In genomic region chr2:95728878-95729511, GRCh38 we compare ENCODE assay signal across 8 cellular contexts.
DNase-seq lines count a peak whose midpoint lies in the region; ATAC-seq and TF ChIP-seq lines count a peak whose summit lies in the region.

No MANE protein-coding gene starts in this region.

- no peaks in the 10 kb centered on the region for H3K36me3 Mint-ChIP-seq in activated CD4-positive, alpha-beta T cell treated with anti-CD3 and anti-CD28 coated beads, Interleukin-2, amount 10 ng/mL, durations not matched to agents 24 days and 14 days (ENCODE audit: low read depth)

- no peak for ATAC-seq in GM19467 (IDR thresholded peaks at IDR 0.05; ENCODE audit: unreplicated experiment)
- no peak for ATAC-seq in HG03342 (IDR thresholded peaks at IDR 0.05; ENCODE audit: unreplicated experiment)

- CTCF ChIA-PET in HEK293T (lab: Yijun Ruan, JAX) = interaction anchor here (0.7 kb wide), 1 partner anchor 11 kb away, joined by 3 read pairs; no protein-coding TSS in a partner anchor

- no peak overlapping the region for H3K27ac Mint-ChIP-seq in activated CD4-positive, alpha-beta T cell treated with anti-CD3 and anti-CD28 coated beads, Interleukin-2, amount 10 ng/mL, durations not matched to agents 24 days and 14 days

- H3K4me3 ChIP-seq in fibroblast of the aortic adventitia (ENCODE audit: low read depth, low read length) = no peak overlapping the region

- H3K4me3 Mint-ChIP-seq in activated CD4-positive, alpha-beta T cell treated with anti-CD3 and anti-CD28 coated beads, Interleukin-2, amount 10 ng/mL, durations not matched to agents 24 days and 14 days = no peak overlapping the region

- peaks cover 1% of the 10 kb centered on the region for H3K4me1 Mint-ChIP-seq in activated CD4-positive, alpha-beta T cell treated with anti-CD3 and anti-CD28 coated beads, Interleukin-2, amount 10 ng/mL, durations not matched to agents 24 days and 14 days

- intact Hi-C loops in activated CD4-positive, alpha-beta T cell treated with anti-CD3 and anti-CD28 coated beads, Interleukin-2, amount 10 ng/mL, durations not matched to agents 24 days and 14 days (cut with micrococcal nuclease) = loop anchor here (2.0 to 5.0 kb wide), 2 partner anchors 327 to 340 kb away; partner anchors contain the start of gene FAHD2A

- H3K27me3 Mint-ChIP-seq in activated CD4-positive, alpha-beta T cell treated with anti-CD3 and anti-CD28 coated beads, Interleukin-2, amount 10 ng/mL, durations not matched to agents 24 days and 14 days = peaks cover 10% of the 10 kb centered on the region

- TF ChIP-seq CTCF in fibroblast of the aortic adventitia (IDR thresholded peaks at IDR 0.05; ENCODE audit: insufficient read depth, low read length) = peak; percentile 67

- peak; percentile 46 for DNase-seq in DMS 273 treated with DMSO at 0.1 percent for 48 hours (lab: John Stamatoyannopoulos, UW)
- peak; percentile 63 for DNase-seq in HEK293T (ENCODE audit: extremely low spot score)
- DNase-seq in NCI-H2227 treated with DMSO at 0.1 percent for 48 hours (lab: John Stamatoyannopoulos, UW) = peak; percentile 69
- DNase-seq in activated CD4-positive, alpha-beta T cell treated with anti-CD3 and anti-CD28 coated beads, Interleukin-2, amount 10 ng/mL, durations not matched to agents 24 days and 14 days = peak; percentile 82
- DNase-seq in fibroblast of the aortic adventitia (ENCODE audit: low read depth) = peak; percentile 93
- peak; percentile 55 for DNase-seq in occipital lobe (lab: John Stamatoyannopoulos, UW)

- no peaks in the 10 kb centered on the region for H3K9me3 Mint-ChIP-seq in activated CD4-positive, alpha-beta T cell treated with anti-CD3 and anti-CD28 coated beads, Interleukin-2, amount 10 ng/mL, durations not matched to agents 24 days and 14 days

- POLR2A ChIA-PET in HEK293T (lab: Yijun Ruan, JAX) = no interaction called here

TF ChIP-seq in HEK293T, 16 proteins besides CTCF, POLR2A, EP300 and RAD21:
- no peak for TF ChIP-seq ARNT (IDR thresholded peaks at IDR 0.05)
- no peak for TF ChIP-seq SUZ12 (IDR thresholded peaks at IDR 0.05)
- TF ChIP-seq, protein P1, sequence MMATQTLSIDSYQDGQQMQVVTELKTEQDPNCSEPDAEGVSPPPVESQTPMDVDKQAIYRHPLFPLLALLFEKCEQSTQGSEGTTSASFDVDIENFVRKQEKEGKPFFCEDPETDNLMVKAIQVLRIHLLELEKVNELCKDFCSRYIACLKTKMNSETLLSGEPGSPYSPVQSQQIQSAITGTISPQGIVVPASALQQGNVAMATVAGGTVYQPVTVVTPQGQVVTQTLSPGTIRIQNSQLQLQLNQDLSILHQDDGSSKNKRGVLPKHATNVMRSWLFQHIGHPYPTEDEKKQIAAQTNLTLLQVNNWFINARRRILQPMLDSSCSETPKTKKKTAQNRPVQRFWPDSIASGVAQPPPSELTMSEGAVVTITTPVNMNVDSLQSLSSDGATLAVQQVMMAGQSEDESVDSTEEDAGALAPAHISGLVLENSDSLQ (IDR thresholded peaks at IDR 0.05) = no peak
- TF ChIP-seq LEF1 (IDR thresholded peaks at IDR 0.05; ENCODE audit: borderline replicate concordance) = no peak
- no peak for TF ChIP-seq L3MBTL2 (conservative IDR thresholded peaks at IDR 0.05)
- TF ChIP-seq ZNF384 (IDR thresholded peaks at IDR 0.05) = no peak
- TF ChIP-seq SP1 (IDR thresholded peaks at IDR 0.05) = no peak
- TF ChIP-seq HDGF (IDR thresholded peaks at IDR 0.05; ENCODE audit: borderline replicate concordance) = no peak
- TF ChIP-seq FOXM1 (IDR thresholded peaks at IDR 0.05; ENCODE audit: borderline replicate concordance) = no peak
- no peak for TF ChIP-seq FOXA1 (IDR thresholded peaks at IDR 0.05)
- no peak for TF ChIP-seq CTBP1 (IDR thresholded peaks at IDR 0.05; ENCODE audit: borderline replicate concordance)
- TF ChIP-seq NFRKB (IDR thresholded peaks at IDR 0.05) = no peak
- TF ChIP-seq ELF4 (IDR thresholded peaks at IDR 0.05) = no peak
- no peak for TF ChIP-seq FOXK2 (IDR thresholded peaks at IDR 0.05)
- TF ChIP-seq BHLHE40 (IDR thresholded peaks at IDR 0.05; ENCODE audit: borderline replicate concordance) = no peak
- TF ChIP-seq TARDBP (IDR thresholded peaks at IDR 0.05) = no peak
